In genomic region chr2:675460-675859, GRCh38 we compare ENCODE assay signal across 11 cellular contexts. TPM values are rescaled to one million over a fixed set of nuclear protein-coding genes. Genes with fewer than 3 reads are reported as not detected.
DNase-seq lines count a peak whose midpoint lies in the region; ATAC-seq and TF ChIP-seq lines count a peak whose summit lies in the region.
"Had no signal": no experiment of that assay in that cellular context is flagged by ENCODE, and none has a peak within 500 bp of the region (broad histone marks: within the 10 kb centered on the region; RNA-seq: fewer than 3 reads in every experiment).

No MANE protein-coding gene starts in this region.

- ATAC-seq in T-cell (replicated peaks in 1 of 4) = no peak
- ATAC-seq: body of pancreas had no signal

- CTCF ChIA-PET in activated naive CD4-positive, alpha-beta T cell treated with anti-CD3 and anti-CD28 coated beads for 36 hours (lab: Charles Lee) = interaction anchor here (3.2 kb wide), 1 partner anchor 13 kb away, joined by 6 read pairs; no protein-coding TSS in a partner anchor
- CTCF ChIA-PET in T-cell (lab: Charles Lee) = no interaction called here

- H3K27ac Mint-ChIP-seq in activated naive CD4-positive, alpha-beta T cell treated with anti-CD3 and anti-CD28 coated beads for 36 hours = no peak overlapping the region
- H3K27ac Mint-ChIP-seq in T-cell (no peak overlapping the region), glutamatergic neuron (ENCODE audit: unreplicated experiment) (peak overlapping the region; percentile 90)

- peaks cover 15% of the 10 kb centered on the region for H3K36me3 Mint-ChIP-seq in activated naive CD4-positive, alpha-beta T cell treated with anti-CD3 and anti-CD28 coated beads for 36 hours (ENCODE audit: low read depth)
- peaks cover 17% of the 10 kb centered on the region for H3K36me3 Mint-ChIP-seq in T-cell
- H3K36me3 Mint-ChIP-seq in glutamatergic neuron (ENCODE audit: unreplicated experiment) = no peaks in the 10 kb centered on the region

- peaks cover 0 to 45% (median 24%) of the 10 kb centered on the region in 5 donors for H3K36me3 ChIP-seq in subcutaneous abdominal adipose tissue (ENCODE audit: control insufficient read depth in 5 of 5, insufficient read depth in 5 of 5, low read length in 5 of 5)

- no peaks in the 10 kb centered on the region for H3K27me3 ChIP-seq in subcutaneous abdominal adipose tissue (ENCODE audit: control insufficient read depth in 5 of 5, insufficient read depth in 4 of 5, low read length in 5 of 5)
- H3K27me3 ChIP-seq: body of pancreas, heart left ventricle, pancreas had no signal

- H3K27me3 Mint-ChIP-seq in activated naive CD4-positive, alpha-beta T cell treated with anti-CD3 and anti-CD28 coated beads for 36 hours (ENCODE audit: low read depth) = no peaks in the 10 kb centered on the region
- H3K27me3 Mint-ChIP-seq in T-cell = no peaks in the 10 kb centered on the region
- peaks cover 18% of the 10 kb centered on the region for H3K27me3 Mint-ChIP-seq in glutamatergic neuron (ENCODE audit: unreplicated experiment)

- H3K4me3 ChIP-seq in subcutaneous abdominal adipose tissue (ENCODE audit: low read depth in 1 of 5, low read length in 5 of 5) = no peak overlapping the region

- peaks cover 5 to 35% (median 20%) of the 10 kb centered on the region in 5 donors for H3K4me1 ChIP-seq in subcutaneous abdominal adipose tissue (ENCODE audit: control insufficient read depth in 5 of 5, insufficient read depth in 5 of 5, low read length in 5 of 5)

- intact Hi-C loops in activated naive CD4-positive, alpha-beta T cell treated with anti-CD3 and anti-CD28 coated beads for 36 hours (cut with micrococcal nuclease) = loop anchor here (5.0 to 10.0 kb wide), 3 partner anchors 182 to 459 kb away; partner anchors contain the start of gene ALKAL2

- H3K27ac ChIP-seq in subcutaneous abdominal adipose tissue (ENCODE audit: low read depth, low read length) = peak overlapping the region; percentile 85

- H3K9me3 ChIP-seq in subcutaneous abdominal adipose tissue (ENCODE audit: control insufficient read depth in 5 of 5, low read length in 5 of 5) = no peaks in the 10 kb centered on the region
- H3K9me3 ChIP-seq: body of pancreas, heart left ventricle, pancreas had no signal

- no peaks in the 10 kb centered on the region for H3K9me3 Mint-ChIP-seq in activated naive CD4-positive, alpha-beta T cell treated with anti-CD3 and anti-CD28 coated beads for 36 hours
- no peaks in the 10 kb centered on the region for H3K9me3 Mint-ChIP-seq in T-cell
- H3K9me3 Mint-ChIP-seq in glutamatergic neuron (ENCODE audit: unreplicated experiment) = peaks cover 7% of the 10 kb centered on the region

- POLR2A ChIA-PET in T-cell (lab: Charles Lee) = no interaction called here

- peaks cover 44% of the 10 kb centered on the region for H3K4me1 Mint-ChIP-seq in activated naive CD4-positive, alpha-beta T cell treated with anti-CD3 and anti-CD28 coated beads for 36 hours (ENCODE audit: low read depth)
- H3K4me1 Mint-ChIP-seq in T-cell (peaks cover 38 to 46% (median 41%) of the 10 kb centered on the region in 3 donors), glutamatergic neuron (ENCODE audit: low read depth, unreplicated experiment) (peaks cover 21% of the 10 kb centered on the region)

- no peak overlapping the region for H3K9ac ChIP-seq in subcutaneous abdominal adipose tissue (ENCODE audit: low read length in 5 of 5)

- TF ChIP-seq CTCF in glutamatergic neuron (IDR thresholded peaks at IDR 0.05; ENCODE audit: partially characterized antibody, unreplicated experiment) = no peak

- peak overlapping the region; percentile 14 for H3K4me3 Mint-ChIP-seq in activated naive CD4-positive, alpha-beta T cell treated with anti-CD3 and anti-CD28 coated beads for 36 hours
- H3K4me3 Mint-ChIP-seq in T-cell (peak overlapping the region; percentile 87 to 95 (median 89)), glutamatergic neuron (ENCODE audit: unreplicated experiment) (peak overlapping the region; percentile 96)

- no peak for DNase-seq in activated naive CD4-positive, alpha-beta T cell treated with anti-CD3 and anti-CD28 coated beads for 36 hours
- no peak for DNase-seq in activated naive CD4-positive, alpha-beta T cell treated with anti-CD3 and anti-CD28 coated beads, Interleukin-2, amount 50 U/mL, for 16 hours
- no peak for DNase-seq in T-cell
- DNase-seq in glutamatergic neuron = no peak
- no peak for DNase-seq in NCI-H2196 treated with DMSO at 0.1 percent for 48 hours (lab: John Stamatoyannopoulos, UW; ENCODE audit: unreplicated experiment)
- DNase-seq in activated CD8-positive, alpha-beta memory T cell treated with anti-CD3 and anti-CD28 coated beads for 24 hours = no peak
- DNase-seq in SK-N-DZ (ENCODE audit: low spot score) = no peak

RNA-seq across cellular contexts. Expression of gene TMEM18, which starts 1.7 kb away (rescaled TPM):
- 10 to 100 TPM; 22.4 to 25.1 TPM for total RNA-seq in activated naive CD4-positive, alpha-beta T cell treated with anti-CD3 and anti-CD28 coated beads for 36 hours
- total RNA-seq in T-cell = 10 to 100 TPM; 22.8 to 29.8 (median 28.8) TPM
- total RNA-seq in glutamatergic neuron (ENCODE audit: unreplicated experiment) = 22.0 TPM
- polyA plus RNA-seq in SK-N-DZ (2014; cell fraction: cytosol; rRNA removed) = 26.6 and 38.1 TPM in 2 replicates
- polyA plus RNA-seq in SK-N-DZ (2014; cell fraction: nucleus; rRNA removed) = 33.2 and 39.1 TPM in 2 replicates

Comparison
In these comparisons a context has a peak if more than half of its experiments do, and no peak if none do; other contexts are left out.
1. H3K4me3 Mint-ChIP-seq: peak in every context shown above with its lines; median percentile 96 in glutamatergic neuron; 89 in T-cell; 14 in activated naive CD4-positive, alpha-beta T cell treated with anti-CD3 and anti-CD28 coated beads for 36 hours.